In genomic region chr4:1985780-1986577, GRCh38 we compare ENCODE assay signal across 24 cellular contexts.
"Had no signal": no experiment of that assay in that cellular context is flagged by ENCODE, and none has a peak within 500 bp of the region (broad histone marks: within the 10 kb centered on the region; RNA-seq: fewer than 3 reads in every experiment).

No MANE protein-coding gene starts in this region.

- H3K9me3 Mint-ChIP-seq: activated CD4-positive, alpha-beta memory T cell treated with anti-CD3 and anti-CD28 coated beads for 36 hours; activated naive CD4-positive, alpha-beta T cell treated with anti-CD3 and anti-CD28 coated beads, Interleukin-2, amount 50 U/mL, for 72 hours; activated T-cell treated with anti-CD3 and anti-CD28 coated beads, Interleukin-2, amount 50 U/mL, for 72 hours; dendritic cell treated with granulocyte-macrophage colony-stimulating factor and Interleukin-4, amounts not matched to agents 40 ng/mL and 50 ng/mL, for 4 days; memory B cell; naive B cell; stimulated activated naive CD8-positive, alpha-beta T cell treated with anti-CD3 and anti-CD28 coated beads, Interleukin-15, Interleukin-2, amounts not matched to agents 100 ng/mL and 50 ng/mL, for 24 hours; T-helper 2 cell treated with Interferon-gamma antibody and Interleukin-4, amounts not matched to agents 5 μg/mL and 100 μg/mL, for 36 hours; WTC11 had no signal

- H3K4me3 ChIP-seq: adrenal gland, esophagus muscularis mucosa, mucosa of descending colon, tibial nerve had no signal

- H3K27me3 Mint-ChIP-seq: activated CD4-positive, alpha-beta memory T cell treated with anti-CD3 and anti-CD28 coated beads for 36 hours; dendritic cell treated with granulocyte-macrophage colony-stimulating factor and Interleukin-4, amounts not matched to agents 40 ng/mL and 50 ng/mL, for 4 days; memory B cell; naive B cell; stimulated activated naive CD8-positive, alpha-beta T cell treated with anti-CD3 and anti-CD28 coated beads, Interleukin-15, Interleukin-2, amounts not matched to agents 100 ng/mL and 50 ng/mL, for 24 hours had no signal

- H3K9me3 ChIP-seq: adrenal gland, esophagus muscularis mucosa, mucosa of descending colon, neutrophil, tibial nerve had no signal

- H3K4me3 Mint-ChIP-seq: activated CD4-positive, alpha-beta memory T cell treated with anti-CD3 and anti-CD28 coated beads for 36 hours; activated T-cell treated with anti-CD3 and anti-CD28 coated beads, Interleukin-2, amount 50 U/mL, for 72 hours; dendritic cell treated with granulocyte-macrophage colony-stimulating factor and Interleukin-4, amounts not matched to agents 40 ng/mL and 50 ng/mL, for 4 days; memory B cell; naive B cell; stimulated activated naive CD8-positive, alpha-beta T cell treated with anti-CD3 and anti-CD28 coated beads, Interleukin-15, Interleukin-2, amounts not matched to agents 100 ng/mL and 50 ng/mL, for 24 hours; T-helper 2 cell treated with Interferon-gamma antibody and Interleukin-4, amounts not matched to agents 5 μg/mL and 100 μg/mL, for 36 hours; WTC11 had no signal

- DNase-seq: activated CD4-positive, alpha-beta memory T cell treated with anti-CD3 and anti-CD28 coated beads for 36 hours; activated CD4-positive, alpha-beta T cell treated with anti-CD3 and anti-CD28 coated beads for 4 hours; activated gamma-delta T cell; activated T-cell treated with anti-CD3 and anti-CD28 coated beads, Interleukin-2, amount 50 U/mL, for 72 hours; adrenal gland; cerebellar nuclear complex; effector CD8-positive, alpha-beta T cell; mucosa of descending colon; naive B cell; retina; stimulated activated CD4-positive, alpha-beta T cell treated with anti-CD3 and anti-CD28 coated beads, Interleukin-12 subunit alpha, Interleukin-12 subunit beta, amount 100 ng/mL, for 4 hours; stimulated activated CD4-positive, alpha-beta T cell treated with anti-CD3 and anti-CD28 coated beads, Interleukin-1b, Interleukin-23, amount 100 ng/mL, for 48 hours had no signal

- H3K27me3 ChIP-seq: adrenal gland, esophagus muscularis mucosa, neutrophil, tibial nerve had no signal

- ATAC-seq: WTC11 had no signal

- H3K27ac Mint-ChIP-seq: activated CD4-positive, alpha-beta memory T cell treated with anti-CD3 and anti-CD28 coated beads for 36 hours; activated T-cell treated with anti-CD3 and anti-CD28 coated beads, Interleukin-2, amount 50 U/mL, for 72 hours; dendritic cell treated with granulocyte-macrophage colony-stimulating factor and Interleukin-4, amounts not matched to agents 40 ng/mL and 50 ng/mL, for 4 days; memory B cell; naive B cell; stimulated activated naive CD8-positive, alpha-beta T cell treated with anti-CD3 and anti-CD28 coated beads, Interleukin-15, Interleukin-2, amounts not matched to agents 100 ng/mL and 50 ng/mL, for 24 hours; T-helper 2 cell treated with Interferon-gamma antibody and Interleukin-4, amounts not matched to agents 5 μg/mL and 100 μg/mL, for 36 hours; WTC11 had no signal

- H3K36me3 Mint-ChIP-seq: naive B cell had no signal

- FAIRE-seq: astrocyte, bronchial epithelial cell, endothelial cell of umbilical vein had no signal

- H3K27ac ChIP-seq: adrenal gland, esophagus muscularis mucosa, neutrophil, tibial nerve had no signal
